Comparison of ENCODE assay signal across 1 cellular context in the genomic region with DNA sequence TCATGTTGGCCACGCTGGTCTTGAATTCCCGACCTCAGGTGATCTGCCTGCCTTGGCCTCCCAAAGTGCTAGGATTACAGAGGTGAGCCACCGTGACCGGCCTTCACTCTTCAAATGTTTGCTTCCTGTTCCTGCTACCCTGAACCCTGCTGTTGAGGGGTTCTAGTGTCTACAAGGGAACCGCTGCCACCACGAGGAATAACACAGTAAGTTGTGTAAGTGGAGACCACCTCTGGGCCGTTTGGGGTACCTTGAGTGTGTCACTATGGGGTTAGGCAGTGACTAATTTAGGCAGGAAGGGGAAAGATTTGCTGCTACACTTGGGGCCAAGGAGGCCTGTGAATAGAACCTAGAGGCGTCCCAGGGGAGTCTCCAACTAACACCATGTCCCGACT.
A peak's percentile ranks its signal among the peaks of the same experiment; 100 is the strongest.
TF ChIP-seq lines count a peak whose summit lies in the region.

No MANE protein-coding gene starts in this region.

TF ChIP-seq in HepG2, 621 proteins besides CTCF, POLR2A, EP300 and RAD21 (continued from another document and continues in another):
- TF ChIP-seq, protein P1, sequence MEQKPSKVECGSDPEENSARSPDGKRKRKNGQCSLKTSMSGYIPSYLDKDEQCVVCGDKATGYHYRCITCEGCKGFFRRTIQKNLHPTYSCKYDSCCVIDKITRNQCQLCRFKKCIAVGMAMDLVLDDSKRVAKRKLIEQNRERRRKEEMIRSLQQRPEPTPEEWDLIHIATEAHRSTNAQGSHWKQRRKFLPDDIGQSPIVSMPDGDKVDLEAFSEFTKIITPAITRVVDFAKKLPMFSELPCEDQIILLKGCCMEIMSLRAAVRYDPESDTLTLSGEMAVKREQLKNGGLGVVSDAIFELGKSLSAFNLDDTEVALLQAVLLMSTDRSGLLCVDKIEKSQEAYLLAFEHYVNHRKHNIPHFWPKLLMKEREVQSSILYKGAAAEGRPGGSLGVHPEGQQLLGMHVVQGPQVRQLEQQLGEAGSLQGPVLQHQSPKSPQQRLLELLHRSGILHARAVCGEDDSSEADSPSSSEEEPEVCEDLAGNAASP (CRISPR knock-in tag; IDR thresholded peaks at IDR 0.05; ENCODE audit: borderline replicate concordance) = peak; percentile 86; the same call in 1 of the 2 replicates
- TF ChIP-seq ZSCAN31 (CRISPR knock-in tag; IDR thresholded peaks at IDR 0.05; ENCODE audit: low read depth) = peak; percentile 64
- 0 out of 2 replicates have a peak, but pooled peaks have one; percentile 13 for TF ChIP-seq ZNF138 (CRISPR knock-in tag; IDR thresholded peaks at IDR 0.05; ENCODE audit: low read depth)
- TF ChIP-seq, protein P2, sequence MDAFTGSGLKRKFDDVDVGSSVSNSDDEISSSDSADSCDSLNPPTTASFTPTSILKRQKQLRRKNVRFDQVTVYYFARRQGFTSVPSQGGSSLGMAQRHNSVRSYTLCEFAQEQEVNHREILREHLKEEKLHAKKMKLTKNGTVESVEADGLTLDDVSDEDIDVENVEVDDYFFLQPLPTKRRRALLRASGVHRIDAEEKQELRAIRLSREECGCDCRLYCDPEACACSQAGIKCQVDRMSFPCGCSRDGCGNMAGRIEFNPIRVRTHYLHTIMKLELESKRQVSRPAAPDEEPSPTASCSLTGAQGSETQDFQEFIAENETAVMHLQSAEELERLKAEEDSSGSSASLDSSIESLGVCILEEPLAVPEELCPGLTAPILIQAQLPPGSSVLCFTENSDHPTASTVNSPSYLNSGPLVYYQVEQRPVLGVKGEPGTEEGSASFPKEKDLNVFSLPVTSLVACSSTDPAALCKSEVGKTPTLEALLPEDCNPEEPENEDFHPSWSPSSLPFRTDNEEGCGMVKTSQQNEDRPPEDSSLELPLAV (CRISPR knock-in tag; conservative IDR thresholded peaks at IDR 0.05; ENCODE audit: low read depth) = no peak
- TF ChIP-seq NFIB (CRISPR knock-in tag; IDR thresholded peaks at IDR 0.05; ENCODE audit: borderline replicate concordance) = no peak
- peak; percentile 63; the same call in 1 of the 2 replicates for TF ChIP-seq ZNF350 (CRISPR knock-in tag; IDR thresholded peaks at IDR 0.05; ENCODE audit: borderline replicate concordance, low read depth)
- 0 out of 2 replicates have a peak, but pooled peaks have one; percentile 25 for TF ChIP-seq SP5 (CRISPR knock-in tag; IDR thresholded peaks at IDR 0.05; ENCODE audit: borderline replicate concordance, low read depth)
- TF ChIP-seq SIX1 (CRISPR knock-in tag; IDR thresholded peaks at IDR 0.05; ENCODE audit: borderline replicate concordance) = 0 out of 2 replicates have a peak, but pooled peaks have one; percentile 11
- peak; percentile 44; the same call in 1 of the 2 replicates for TF ChIP-seq PAF1 (CRISPR knock-in tag; IDR thresholded peaks at IDR 0.05)
- TF ChIP-seq ARID2 (CRISPR knock-in tag; IDR thresholded peaks at IDR 0.05; ENCODE audit: borderline replicate concordance) = no peak
- no peak for TF ChIP-seq PHF20 (CRISPR knock-in tag; IDR thresholded peaks at IDR 0.05)
- TF ChIP-seq, protein P3, sequence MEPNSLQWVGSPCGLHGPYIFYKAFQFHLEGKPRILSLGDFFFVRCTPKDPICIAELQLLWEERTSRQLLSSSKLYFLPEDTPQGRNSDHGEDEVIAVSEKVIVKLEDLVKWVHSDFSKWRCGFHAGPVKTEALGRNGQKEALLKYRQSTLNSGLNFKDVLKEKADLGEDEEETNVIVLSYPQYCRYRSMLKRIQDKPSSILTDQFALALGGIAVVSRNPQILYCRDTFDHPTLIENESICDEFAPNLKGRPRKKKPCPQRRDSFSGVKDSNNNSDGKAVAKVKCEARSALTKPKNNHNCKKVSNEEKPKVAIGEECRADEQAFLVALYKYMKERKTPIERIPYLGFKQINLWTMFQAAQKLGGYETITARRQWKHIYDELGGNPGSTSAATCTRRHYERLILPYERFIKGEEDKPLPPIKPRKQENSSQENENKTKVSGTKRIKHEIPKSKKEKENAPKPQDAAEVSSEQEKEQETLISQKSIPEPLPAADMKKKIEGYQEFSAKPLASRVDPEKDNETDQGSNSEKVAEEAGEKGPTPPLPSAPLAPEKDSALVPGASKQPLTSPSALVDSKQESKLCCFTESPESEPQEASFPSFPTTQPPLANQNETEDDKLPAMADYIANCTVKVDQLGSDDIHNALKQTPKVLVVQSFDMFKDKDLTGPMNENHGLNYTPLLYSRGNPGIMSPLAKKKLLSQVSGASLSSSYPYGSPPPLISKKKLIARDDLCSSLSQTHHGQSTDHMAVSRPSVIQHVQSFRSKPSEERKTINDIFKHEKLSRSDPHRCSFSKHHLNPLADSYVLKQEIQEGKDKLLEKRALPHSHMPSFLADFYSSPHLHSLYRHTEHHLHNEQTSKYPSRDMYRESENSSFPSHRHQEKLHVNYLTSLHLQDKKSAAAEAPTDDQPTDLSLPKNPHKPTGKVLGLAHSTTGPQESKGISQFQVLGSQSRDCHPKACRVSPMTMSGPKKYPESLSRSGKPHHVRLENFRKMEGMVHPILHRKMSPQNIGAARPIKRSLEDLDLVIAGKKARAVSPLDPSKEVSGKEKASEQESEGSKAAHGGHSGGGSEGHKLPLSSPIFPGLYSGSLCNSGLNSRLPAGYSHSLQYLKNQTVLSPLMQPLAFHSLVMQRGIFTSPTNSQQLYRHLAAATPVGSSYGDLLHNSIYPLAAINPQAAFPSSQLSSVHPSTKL (CRISPR knock-in tag; IDR thresholded peaks at IDR 0.05) = peak; percentile 60; the same call in 1 of the 2 replicates
- peak; percentile 56 for TF ChIP-seq HNF4A (CRISPR knock-in tag; IDR thresholded peaks at IDR 0.05)
- no peak for TF ChIP-seq FOXP1 (IDR thresholded peaks at IDR 0.05)
- peak; percentile 23; the same call in 1 of the 2 replicates for TF ChIP-seq FOXP1 (CRISPR knock-in tag; IDR thresholded peaks at IDR 0.05)
- TF ChIP-seq MED1 (CRISPR knock-in tag; IDR thresholded peaks at IDR 0.05) = peak; percentile 87
- peak; percentile 91 for TF ChIP-seq RARA (CRISPR knock-in tag; IDR thresholded peaks at IDR 0.05)
- 0 out of 2 replicates have a peak, but pooled peaks have one; percentile 15 for TF ChIP-seq ZNF337 (CRISPR knock-in tag; IDR thresholded peaks at IDR 0.05; ENCODE audit: borderline replicate concordance, low read depth)
- TF ChIP-seq, protein P4, sequence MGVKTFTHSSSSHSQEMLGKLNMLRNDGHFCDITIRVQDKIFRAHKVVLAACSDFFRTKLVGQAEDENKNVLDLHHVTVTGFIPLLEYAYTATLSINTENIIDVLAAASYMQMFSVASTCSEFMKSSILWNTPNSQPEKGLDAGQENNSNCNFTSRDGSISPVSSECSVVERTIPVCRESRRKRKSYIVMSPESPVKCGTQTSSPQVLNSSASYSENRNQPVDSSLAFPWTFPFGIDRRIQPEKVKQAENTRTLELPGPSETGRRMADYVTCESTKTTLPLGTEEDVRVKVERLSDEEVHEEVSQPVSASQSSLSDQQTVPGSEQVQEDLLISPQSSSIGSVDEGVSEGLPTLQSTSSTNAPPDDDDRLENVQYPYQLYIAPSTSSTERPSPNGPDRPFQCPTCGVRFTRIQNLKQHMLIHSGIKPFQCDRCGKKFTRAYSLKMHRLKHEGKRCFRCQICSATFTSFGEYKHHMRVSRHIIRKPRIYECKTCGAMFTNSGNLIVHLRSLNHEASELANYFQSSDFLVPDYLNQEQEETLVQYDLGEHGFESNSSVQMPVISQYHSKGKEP (CRISPR knock-in tag; IDR thresholded peaks at IDR 0.05) = 0 out of 2 replicates have a peak, but pooled peaks have one; percentile 39
- TF ChIP-seq ATM (IDR thresholded peaks at IDR 0.05; ENCODE audit: borderline replicate concordance) = no peak
- TF ChIP-seq, protein P5, sequence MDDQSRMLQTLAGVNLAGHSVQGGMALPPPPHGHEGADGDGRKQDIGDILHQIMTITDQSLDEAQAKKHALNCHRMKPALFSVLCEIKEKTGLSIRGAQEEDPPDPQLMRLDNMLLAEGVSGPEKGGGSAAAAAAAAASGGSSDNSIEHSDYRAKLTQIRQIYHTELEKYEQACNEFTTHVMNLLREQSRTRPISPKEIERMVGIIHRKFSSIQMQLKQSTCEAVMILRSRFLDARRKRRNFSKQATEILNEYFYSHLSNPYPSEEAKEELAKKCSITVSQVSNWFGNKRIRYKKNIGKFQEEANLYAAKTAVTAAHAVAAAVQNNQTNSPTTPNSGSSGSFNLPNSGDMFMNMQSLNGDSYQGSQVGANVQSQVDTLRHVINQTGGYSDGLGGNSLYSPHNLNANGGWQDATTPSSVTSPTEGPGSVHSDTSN (CRISPR knock-in tag; IDR thresholded peaks at IDR 0.05; ENCODE audit: borderline replicate concordance) = no peak
- peak; percentile 93 for TF ChIP-seq ZBTB7B (CRISPR knock-in tag; IDR thresholded peaks at IDR 0.05)
- TF ChIP-seq, protein P6, sequence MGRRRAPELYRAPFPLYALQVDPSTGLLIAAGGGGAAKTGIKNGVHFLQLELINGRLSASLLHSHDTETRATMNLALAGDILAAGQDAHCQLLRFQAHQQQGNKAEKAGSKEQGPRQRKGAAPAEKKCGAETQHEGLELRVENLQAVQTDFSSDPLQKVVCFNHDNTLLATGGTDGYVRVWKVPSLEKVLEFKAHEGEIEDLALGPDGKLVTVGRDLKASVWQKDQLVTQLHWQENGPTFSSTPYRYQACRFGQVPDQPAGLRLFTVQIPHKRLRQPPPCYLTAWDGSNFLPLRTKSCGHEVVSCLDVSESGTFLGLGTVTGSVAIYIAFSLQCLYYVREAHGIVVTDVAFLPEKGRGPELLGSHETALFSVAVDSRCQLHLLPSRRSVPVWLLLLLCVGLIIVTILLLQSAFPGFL (CRISPR knock-in tag; IDR thresholded peaks at IDR 0.05) = no peak
- TF ChIP-seq DNMT1 (CRISPR knock-in tag; IDR thresholded peaks at IDR 0.05) = no peak
- peak; percentile 59 for TF ChIP-seq SALL1 (CRISPR knock-in tag; IDR thresholded peaks at IDR 0.05)
- TF ChIP-seq ZNF335 (CRISPR knock-in tag; IDR thresholded peaks at IDR 0.05) = 0 out of 2 replicates have a peak, but pooled peaks have one; percentile 63
- peak; percentile 72; the same call in 1 of the 2 replicates for TF ChIP-seq ZNF34 (CRISPR knock-in tag; IDR thresholded peaks at IDR 0.05; ENCODE audit: borderline replicate concordance)
- no peak for TF ChIP-seq SOX6 (IDR thresholded peaks at IDR 0.05)
- no peak for TF ChIP-seq SOX6 (CRISPR knock-in tag; IDR thresholded peaks at IDR 0.05)
- TF ChIP-seq, protein P7, sequence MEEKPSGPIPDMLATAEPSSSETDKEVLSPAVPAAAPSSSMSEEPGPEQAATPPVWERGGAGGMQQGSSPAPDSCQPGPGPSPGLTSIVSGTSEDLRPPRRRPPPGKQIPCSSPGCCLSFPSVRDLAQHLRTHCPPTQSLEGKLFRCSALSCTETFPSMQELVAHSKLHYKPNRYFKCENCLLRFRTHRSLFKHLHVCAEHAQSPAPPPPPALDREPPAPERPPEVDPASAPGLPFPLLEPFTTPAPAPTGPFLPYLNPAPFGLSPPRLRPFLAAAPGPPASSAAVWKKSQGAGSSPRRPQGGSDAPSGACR (CRISPR knock-in tag; IDR thresholded peaks at IDR 0.05) = no peak
- TF ChIP-seq FOXA3 (CRISPR knock-in tag; IDR thresholded peaks at IDR 0.05) = peak; percentile 49
- 0 out of 2 replicates have a peak, but pooled peaks have one; percentile 41 for TF ChIP-seq ZFP1 (CRISPR knock-in tag; IDR thresholded peaks at IDR 0.05)
- no peak for TF ChIP-seq SP2 (CRISPR knock-in tag; IDR thresholded peaks at IDR 0.05)
- TF ChIP-seq NCOA2 (CRISPR knock-in tag; IDR thresholded peaks at IDR 0.05) = peak; percentile 76
- TF ChIP-seq, protein P8, sequence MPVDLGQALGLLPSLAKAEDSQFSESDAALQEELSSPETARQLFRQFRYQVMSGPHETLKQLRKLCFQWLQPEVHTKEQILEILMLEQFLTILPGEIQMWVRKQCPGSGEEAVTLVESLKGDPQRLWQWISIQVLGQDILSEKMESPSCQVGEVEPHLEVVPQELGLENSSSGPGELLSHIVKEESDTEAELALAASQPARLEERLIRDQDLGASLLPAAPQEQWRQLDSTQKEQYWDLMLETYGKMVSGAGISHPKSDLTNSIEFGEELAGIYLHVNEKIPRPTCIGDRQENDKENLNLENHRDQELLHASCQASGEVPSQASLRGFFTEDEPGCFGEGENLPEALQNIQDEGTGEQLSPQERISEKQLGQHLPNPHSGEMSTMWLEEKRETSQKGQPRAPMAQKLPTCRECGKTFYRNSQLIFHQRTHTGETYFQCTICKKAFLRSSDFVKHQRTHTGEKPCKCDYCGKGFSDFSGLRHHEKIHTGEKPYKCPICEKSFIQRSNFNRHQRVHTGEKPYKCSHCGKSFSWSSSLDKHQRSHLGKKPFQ (CRISPR knock-in tag; IDR thresholded peaks at IDR 0.05; ENCODE audit: insufficient replicate concordance) = peak; percentile 44
- TF ChIP-seq SP1 (IDR thresholded peaks at IDR 0.05) = no peak
- no peak for TF ChIP-seq SP1 (CRISPR knock-in tag; IDR thresholded peaks at IDR 0.05)
- no peak for TF ChIP-seq ZFYVE20 (CRISPR knock-in tag; IDR thresholded peaks at IDR 0.05; ENCODE audit: borderline replicate concordance, low read depth)
- TF ChIP-seq ZC3H4 (CRISPR knock-in tag; IDR thresholded peaks at IDR 0.05; ENCODE audit: borderline replicate concordance) = peak; percentile 97
- TF ChIP-seq, protein P9, sequence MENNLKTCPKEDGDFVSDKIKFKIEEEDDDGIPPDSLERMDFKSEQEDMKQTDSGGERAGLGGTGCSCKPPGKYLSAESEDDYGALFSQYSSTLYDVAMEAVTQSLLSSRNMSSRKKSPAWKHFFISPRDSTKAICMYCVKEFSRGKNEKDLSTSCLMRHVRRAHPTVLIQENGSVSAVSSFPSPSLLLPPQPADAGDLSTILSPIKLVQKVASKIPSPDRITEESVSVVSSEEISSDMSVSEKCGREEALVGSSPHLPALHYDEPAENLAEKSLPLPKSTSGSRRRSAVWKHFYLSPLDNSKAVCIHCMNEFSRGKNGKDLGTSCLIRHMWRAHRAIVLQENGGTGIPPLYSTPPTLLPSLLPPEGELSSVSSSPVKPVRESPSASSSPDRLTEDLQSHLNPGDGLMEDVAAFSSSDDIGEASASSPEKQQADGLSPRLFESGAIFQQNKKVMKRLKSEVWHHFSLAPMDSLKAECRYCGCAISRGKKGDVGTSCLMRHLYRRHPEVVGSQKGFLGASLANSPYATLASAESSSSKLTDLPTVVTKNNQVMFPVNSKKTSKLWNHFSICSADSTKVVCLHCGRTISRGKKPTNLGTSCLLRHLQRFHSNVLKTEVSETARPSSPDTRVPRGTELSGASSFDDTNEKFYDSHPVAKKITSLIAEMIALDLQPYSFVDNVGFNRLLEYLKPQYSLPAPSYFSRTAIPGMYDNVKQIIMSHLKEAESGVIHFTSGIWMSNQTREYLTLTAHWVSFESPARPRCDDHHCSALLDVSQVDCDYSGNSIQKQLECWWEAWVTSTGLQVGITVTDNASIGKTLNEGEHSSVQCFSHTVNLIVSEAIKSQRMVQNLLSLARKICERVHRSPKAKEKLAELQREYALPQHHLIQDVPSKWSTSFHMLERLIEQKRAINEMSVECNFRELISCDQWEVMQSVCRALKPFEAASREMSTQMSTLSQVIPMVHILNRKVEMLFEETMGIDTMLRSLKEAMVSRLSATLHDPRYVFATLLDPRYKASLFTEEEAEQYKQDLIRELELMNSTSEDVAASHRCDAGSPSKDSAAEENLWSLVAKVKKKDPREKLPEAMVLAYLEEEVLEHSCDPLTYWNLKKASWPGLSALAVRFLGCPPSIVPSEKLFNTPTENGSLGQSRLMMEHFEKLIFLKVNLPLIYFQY (CRISPR knock-in tag; IDR thresholded peaks at IDR 0.05; ENCODE audit: borderline replicate concordance) = peak; percentile 80; the same call in 1 of the 2 replicates
- TF ChIP-seq ISL2 (CRISPR knock-in tag; IDR thresholded peaks at IDR 0.05) = no peak; the same call in 1 of the 2 replicates
- peak; percentile 61 for TF ChIP-seq NR2F6 (IDR thresholded peaks at IDR 0.05)
- TF ChIP-seq NR2F6 (CRISPR knock-in tag; IDR thresholded peaks at IDR 0.05) = peak; percentile 77
